ENCODE assay signal across 2 cellular contexts in the genomic region with DNA sequence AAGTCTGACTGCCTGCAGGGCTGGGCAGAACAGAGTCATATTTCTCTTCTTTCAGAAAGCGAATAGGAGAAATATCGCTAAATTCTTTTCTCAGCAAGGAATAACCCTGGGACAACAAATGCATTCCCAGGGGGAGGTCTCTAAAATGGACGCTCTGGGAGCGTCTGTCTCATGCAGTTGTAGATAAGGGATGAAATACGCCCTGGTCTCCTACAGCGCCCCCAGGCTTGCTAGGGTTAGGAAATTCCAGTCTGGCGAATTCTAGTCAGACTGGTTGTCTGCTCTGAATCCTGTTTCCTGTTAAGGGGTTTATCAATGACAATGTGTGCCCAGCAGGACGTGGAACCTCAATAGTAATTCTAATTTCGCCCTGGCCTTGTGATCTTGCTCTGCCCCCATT.
TF ChIP-seq lines count a peak whose summit lies in the region.

No MANE protein-coding gene starts in this region.

TF ChIP-seq in GM23338, 12 proteins besides CTCF, POLR2A, EP300 and RAD21:
- TF ChIP-seq ZNF331 (CRISPR knock-in tag; IDR thresholded peaks at IDR 0.05; ENCODE audit: low read depth), result peak; percentile 43; the same call in 1 of the 2 replicates
- no peak for TF ChIP-seq REST (IDR thresholded peaks at IDR 0.05; ENCODE audit: unreplicated experiment)
- no peak for TF ChIP-seq STAT1 (IDR thresholded peaks at IDR 0.05; ENCODE audit: unreplicated experiment)
- TF ChIP-seq, protein P1, sequence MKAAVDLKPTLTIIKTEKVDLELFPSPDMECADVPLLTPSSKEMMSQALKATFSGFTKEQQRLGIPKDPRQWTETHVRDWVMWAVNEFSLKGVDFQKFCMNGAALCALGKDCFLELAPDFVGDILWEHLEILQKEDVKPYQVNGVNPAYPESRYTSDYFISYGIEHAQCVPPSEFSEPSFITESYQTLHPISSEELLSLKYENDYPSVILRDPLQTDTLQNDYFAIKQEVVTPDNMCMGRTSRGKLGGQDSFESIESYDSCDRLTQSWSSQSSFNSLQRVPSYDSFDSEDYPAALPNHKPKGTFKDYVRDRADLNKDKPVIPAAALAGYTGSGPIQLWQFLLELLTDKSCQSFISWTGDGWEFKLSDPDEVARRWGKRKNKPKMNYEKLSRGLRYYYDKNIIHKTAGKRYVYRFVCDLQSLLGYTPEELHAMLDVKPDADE (IDR thresholded peaks at IDR 0.05), result no peak
- TF ChIP-seq ZNF114 (CRISPR knock-in tag; IDR thresholded peaks at IDR 0.05), result 0 out of 2 replicates have a peak, but pooled peaks have one; percentile 34
- TF ChIP-seq JUNB (IDR thresholded peaks at IDR 0.05; ENCODE audit: unreplicated experiment), result no peak
- TF ChIP-seq NANOG (IDR thresholded peaks at IDR 0.05; ENCODE audit: borderline replicate concordance), result no peak
- TF ChIP-seq EZH2 (IDR thresholded peaks at IDR 0.05; ENCODE audit: low read depth, unreplicated experiment), result no peak
- no peak for TF ChIP-seq POLR2AphosphoS5 (IDR thresholded peaks at IDR 0.05; ENCODE audit: low read depth)
- no peak for TF ChIP-seq CREB1 (CRISPR knock-in tag; IDR thresholded peaks at IDR 0.05; ENCODE audit: low read depth)
- no peak for TF ChIP-seq EZH2phosphoT487 (IDR thresholded peaks at IDR 0.05; ENCODE audit: unreplicated experiment)

TF ChIP-seq in GM12878, 131 proteins besides CTCF, POLR2A, EP300 and RAD21 (continued from another document):
- TF ChIP-seq ELK1 (IDR thresholded peaks at IDR 0.05; ENCODE audit: low read depth, low read length) (no peak), SMARCA5 (IDR thresholded peaks at IDR 0.05) (no peak), NBN (IDR thresholded peaks at IDR 0.05) (no peak), ZNF217 (IDR thresholded peaks at IDR 0.05) (0 out of 2 replicates have a peak, but pooled peaks have one; percentile 31), BCL11A (IDR thresholded peaks at IDR 0.05; ENCODE audit: low read depth, low read length) (no peak), ESRRA (IDR thresholded peaks at IDR 0.05; ENCODE audit: low read length) (no peak), ZNF207 (IDR thresholded peaks at IDR 0.05; ENCODE audit: borderline replicate concordance) (no peak), SMC3 (IDR thresholded peaks at IDR 0.05; ENCODE audit: borderline replicate concordance, low read length) (no peak), NR2C2 (IDR thresholded peaks at IDR 0.05; ENCODE audit: borderline replicate concordance, control insufficient read depth, insufficient read length, low read depth) (no peak), BHLHE40 (IDR thresholded peaks at IDR 0.05; ENCODE audit: borderline replicate concordance in 1 of 2, low read depth in 2 of 2, low read length in 1 of 2) (no peak), YBX1 (IDR thresholded peaks at IDR 0.05) (no peak), CBX5 (IDR thresholded peaks at IDR 0.05; ENCODE audit: low read depth) (peak; percentile 84; the same call in 1 of the 2 replicates), KLF5 (IDR thresholded peaks at IDR 0.05; ENCODE audit: partially characterized antibody) (no peak)
- TF ChIP-seq, protein P2, sequence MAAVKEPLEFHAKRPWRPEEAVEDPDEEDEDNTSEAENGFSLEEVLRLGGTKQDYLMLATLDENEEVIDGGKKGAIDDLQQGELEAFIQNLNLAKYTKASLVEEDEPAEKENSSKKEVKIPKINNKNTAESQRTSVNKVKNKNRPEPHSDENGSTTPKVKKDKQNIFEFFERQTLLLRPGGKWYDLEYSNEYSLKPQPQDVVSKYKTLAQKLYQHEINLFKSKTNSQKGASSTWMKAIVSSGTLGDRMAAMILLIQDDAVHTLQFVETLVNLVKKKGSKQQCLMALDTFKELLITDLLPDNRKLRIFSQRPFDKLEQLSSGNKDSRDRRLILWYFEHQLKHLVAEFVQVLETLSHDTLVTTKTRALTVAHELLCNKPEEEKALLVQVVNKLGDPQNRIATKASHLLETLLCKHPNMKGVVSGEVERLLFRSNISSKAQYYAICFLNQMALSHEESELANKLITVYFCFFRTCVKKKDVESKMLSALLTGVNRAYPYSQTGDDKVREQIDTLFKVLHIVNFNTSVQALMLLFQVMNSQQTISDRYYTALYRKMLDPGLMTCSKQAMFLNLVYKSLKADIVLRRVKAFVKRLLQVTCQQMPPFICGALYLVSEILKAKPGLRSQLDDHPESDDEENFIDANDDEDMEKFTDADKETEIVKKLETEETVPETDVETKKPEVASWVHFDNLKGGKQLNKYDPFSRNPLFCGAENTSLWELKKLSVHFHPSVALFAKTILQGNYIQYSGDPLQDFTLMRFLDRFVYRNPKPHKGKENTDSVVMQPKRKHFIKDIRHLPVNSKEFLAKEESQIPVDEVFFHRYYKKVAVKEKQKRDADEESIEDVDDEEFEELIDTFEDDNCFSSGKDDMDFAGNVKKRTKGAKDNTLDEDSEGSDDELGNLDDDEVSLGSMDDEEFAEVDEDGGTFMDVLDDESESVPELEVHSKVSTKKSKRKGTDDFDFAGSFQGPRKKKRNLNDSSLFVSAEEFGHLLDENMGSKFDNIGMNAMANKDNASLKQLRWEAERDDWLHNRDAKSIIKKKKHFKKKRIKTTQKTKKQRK (IDR thresholded peaks at IDR 0.05; ENCODE audit: low read depth, low read length), result no peak
- TF ChIP-seq, protein P3, sequence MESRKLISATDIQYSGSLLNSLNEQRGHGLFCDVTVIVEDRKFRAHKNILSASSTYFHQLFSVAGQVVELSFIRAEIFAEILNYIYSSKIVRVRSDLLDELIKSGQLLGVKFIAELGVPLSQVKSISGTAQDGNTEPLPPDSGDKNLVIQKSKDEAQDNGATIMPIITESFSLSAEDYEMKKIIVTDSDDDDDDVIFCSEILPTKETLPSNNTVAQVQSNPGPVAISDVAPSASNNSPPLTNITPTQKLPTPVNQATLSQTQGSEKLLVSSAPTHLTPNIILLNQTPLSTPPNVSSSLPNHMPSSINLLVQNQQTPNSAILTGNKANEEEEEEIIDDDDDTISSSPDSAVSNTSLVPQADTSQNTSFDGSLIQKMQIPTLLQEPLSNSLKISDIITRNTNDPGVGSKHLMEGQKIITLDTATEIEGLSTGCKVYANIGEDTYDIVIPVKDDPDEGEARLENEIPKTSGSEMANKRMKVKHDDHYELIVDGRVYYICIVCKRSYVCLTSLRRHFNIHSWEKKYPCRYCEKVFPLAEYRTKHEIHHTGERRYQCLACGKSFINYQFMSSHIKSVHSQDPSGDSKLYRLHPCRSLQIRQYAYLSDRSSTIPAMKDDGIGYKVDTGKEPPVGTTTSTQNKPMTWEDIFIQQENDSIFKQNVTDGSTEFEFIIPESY (IDR thresholded peaks at IDR 0.05), result peak; percentile 97
- TF ChIP-seq, protein P4, sequence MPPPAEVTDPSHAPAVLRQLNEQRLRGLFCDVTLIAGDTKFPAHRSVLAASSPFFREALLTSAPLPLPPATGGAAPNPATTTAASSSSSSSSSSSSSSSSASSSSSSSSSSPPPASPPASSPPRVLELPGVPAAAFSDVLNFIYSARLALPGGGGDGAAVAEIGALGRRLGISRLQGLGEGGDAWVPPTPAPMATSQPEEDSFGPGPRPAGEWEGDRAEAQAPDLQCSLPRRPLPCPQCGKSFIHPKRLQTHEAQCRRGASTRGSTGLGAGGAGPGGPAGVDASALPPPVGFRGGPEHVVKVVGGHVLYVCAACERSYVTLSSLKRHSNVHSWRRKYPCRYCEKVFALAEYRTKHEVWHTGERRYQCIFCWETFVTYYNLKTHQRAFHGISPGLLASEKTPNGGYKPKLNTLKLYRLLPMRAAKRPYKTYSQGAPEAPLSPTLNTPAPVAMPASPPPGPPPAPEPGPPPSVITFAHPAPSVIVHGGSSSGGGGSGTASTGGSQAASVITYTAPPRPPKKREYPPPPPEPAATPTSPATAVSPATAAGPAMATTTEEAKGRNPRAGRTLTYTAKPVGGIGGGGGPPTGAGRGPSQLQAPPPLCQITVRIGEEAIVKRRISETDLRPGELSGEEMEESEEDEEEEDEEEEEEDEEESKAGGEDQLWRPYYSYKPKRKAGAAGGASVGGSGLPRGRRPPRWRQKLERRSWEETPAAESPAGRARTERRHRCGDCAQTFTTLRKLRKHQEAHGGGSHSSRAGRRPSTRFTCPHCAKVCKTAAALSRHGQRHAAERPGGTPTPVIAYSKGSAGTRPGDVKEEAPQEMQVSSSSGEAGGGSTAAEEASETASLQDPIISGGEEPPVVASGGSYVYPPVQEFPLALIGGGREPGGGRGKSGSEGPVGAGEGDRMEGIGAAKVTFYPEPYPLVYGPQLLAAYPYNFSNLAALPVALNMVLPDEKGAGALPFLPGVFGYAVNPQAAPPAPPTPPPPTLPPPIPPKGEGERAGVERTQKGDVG (CRISPR knock-in tag; IDR thresholded peaks at IDR 0.05), result no peak
- TF ChIP-seq, protein P5, sequence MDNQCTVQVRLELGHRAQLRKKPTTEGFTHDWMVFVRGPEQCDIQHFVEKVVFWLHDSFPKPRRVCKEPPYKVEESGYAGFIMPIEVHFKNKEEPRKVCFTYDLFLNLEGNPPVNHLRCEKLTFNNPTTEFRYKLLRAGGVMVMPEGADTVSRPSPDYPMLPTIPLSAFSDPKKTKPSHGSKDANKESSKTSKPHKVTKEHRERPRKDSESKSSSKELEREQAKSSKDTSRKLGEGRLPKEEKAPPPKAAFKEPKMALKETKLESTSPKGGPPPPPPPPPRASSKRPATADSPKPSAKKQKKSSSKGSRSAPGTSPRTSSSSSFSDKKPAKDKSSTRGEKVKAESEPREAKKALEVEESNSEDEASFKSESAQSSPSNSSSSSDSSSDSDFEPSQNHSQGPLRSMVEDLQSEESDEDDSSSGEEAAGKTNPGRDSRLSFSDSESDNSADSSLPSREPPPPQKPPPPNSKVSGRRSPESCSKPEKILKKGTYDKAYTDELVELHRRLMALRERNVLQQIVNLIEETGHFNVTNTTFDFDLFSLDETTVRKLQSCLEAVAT (IDR thresholded peaks at IDR 0.05), result 0 out of 2 replicates have a peak, but pooled peaks have one; percentile 24
- TF ChIP-seq, protein P6, sequence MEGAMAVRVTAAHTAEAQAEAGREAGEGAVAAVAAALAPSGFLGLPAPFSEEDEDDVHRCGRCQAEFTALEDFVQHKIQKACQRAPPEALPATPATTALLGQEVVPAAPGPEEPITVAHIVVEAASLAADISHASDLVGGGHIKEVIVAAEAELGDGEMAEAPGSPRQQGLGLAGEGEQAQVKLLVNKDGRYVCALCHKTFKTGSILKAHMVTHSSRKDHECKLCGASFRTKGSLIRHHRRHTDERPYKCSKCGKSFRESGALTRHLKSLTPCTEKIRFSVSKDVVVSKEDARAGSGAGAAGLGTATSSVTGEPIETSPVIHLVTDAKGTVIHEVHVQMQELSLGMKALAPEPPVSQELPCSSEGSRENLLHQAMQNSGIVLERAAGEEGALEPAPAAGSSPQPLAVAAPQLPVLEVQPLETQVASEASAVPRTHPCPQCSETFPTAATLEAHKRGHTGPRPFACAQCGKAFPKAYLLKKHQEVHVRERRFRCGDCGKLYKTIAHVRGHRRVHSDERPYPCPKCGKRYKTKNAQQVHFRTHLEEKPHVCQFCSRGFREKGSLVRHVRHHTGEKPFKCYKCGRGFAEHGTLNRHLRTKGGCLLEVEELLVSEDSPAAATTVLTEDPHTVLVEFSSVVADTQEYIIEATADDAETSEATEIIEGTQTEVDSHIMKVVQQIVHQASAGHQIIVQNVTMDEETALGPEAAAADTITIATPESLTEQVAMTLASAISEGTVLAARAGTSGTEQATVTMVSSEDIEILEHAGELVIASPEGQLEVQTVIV (IDR thresholded peaks at IDR 0.05; ENCODE audit: borderline replicate concordance, partially characterized antibody), result no peak
- TF ChIP-seq, protein P7, sequence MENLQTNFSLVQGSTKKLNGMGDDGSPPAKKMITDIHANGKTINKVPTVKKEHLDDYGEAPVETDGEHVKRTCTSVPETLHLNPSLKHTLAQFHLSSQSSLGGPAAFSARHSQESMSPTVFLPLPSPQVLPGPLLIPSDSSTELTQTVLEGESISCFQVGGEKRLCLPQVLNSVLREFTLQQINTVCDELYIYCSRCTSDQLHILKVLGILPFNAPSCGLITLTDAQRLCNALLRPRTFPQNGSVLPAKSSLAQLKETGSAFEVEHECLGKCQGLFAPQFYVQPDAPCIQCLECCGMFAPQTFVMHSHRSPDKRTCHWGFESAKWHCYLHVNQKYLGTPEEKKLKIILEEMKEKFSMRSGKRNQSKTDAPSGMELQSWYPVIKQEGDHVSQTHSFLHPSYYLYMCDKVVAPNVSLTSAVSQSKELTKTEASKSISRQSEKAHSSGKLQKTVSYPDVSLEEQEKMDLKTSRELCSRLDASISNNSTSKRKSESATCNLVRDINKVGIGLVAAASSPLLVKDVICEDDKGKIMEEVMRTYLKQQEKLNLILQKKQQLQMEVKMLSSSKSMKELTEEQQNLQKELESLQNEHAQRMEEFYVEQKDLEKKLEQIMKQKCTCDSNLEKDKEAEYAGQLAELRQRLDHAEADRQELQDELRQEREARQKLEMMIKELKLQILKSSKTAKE (IDR thresholded peaks at IDR 0.05; ENCODE audit: low read depth, poor library complexity, severe bottlenecking), result no peak
